10 cellular contexts compared by ENCODE assay signal in genomic region chr10:121662945-121663917, GRCh38.
DNase-seq lines count a peak whose midpoint lies in the region; ATAC-seq and TF ChIP-seq lines count a peak whose summit lies in the region.
"Had no signal": no experiment of that assay in that cellular context is flagged by ENCODE, and none has a peak within 500 bp of the region (broad histone marks: within the 10 kb centered on the region; RNA-seq: fewer than 3 reads in every experiment).

No MANE protein-coding gene starts in this region.

- H3K4me1 Mint-ChIP-seq in activated CD8-positive, alpha-beta T cell treated with anti-CD3 and anti-CD28 coated beads for 36 hours (ENCODE audit: low read depth) = no peaks in the 10 kb centered on the region
- H3K4me1 Mint-ChIP-seq in activated CD8-positive, alpha-beta T cell treated with anti-CD3 and anti-CD28 coated beads, Interleukin-2, amount 10 ng/mL, durations not matched to agents 7 days and 5 days (ENCODE audit: low read depth) = no peaks in the 10 kb centered on the region
- H3K4me1 Mint-ChIP-seq: activated T-helper 17 cell treated with anti-CD3 and anti-CD28 coated beads, Interleukin-2, amount 50 U/mL, for 72 hours; CD14-positive monocyte had no signal

- no peak overlapping the region for H3K27ac Mint-ChIP-seq in activated CD8-positive, alpha-beta T cell treated with anti-CD3 and anti-CD28 coated beads for 36 hours
- no peak overlapping the region for H3K27ac Mint-ChIP-seq in activated CD8-positive, alpha-beta T cell treated with anti-CD3 and anti-CD28 coated beads, Interleukin-2, amount 10 ng/mL, durations not matched to agents 7 days and 5 days
- H3K27ac Mint-ChIP-seq: activated T-helper 17 cell treated with anti-CD3 and anti-CD28 coated beads, Interleukin-2, amount 50 U/mL, for 72 hours; CD14-positive monocyte had no signal

- intact Hi-C loops in activated CD8-positive, alpha-beta T cell treated with anti-CD3 and anti-CD28 coated beads for 36 hours (cut with micrococcal nuclease) = no loop called here

- no peak for TF ChIP-seq CTCF in activated CD8-positive, alpha-beta T cell treated with anti-CD3 and anti-CD28 coated beads for 36 hours (IDR thresholded peaks at IDR 0.05)
- TF ChIP-seq CTCF in LNCaP clone FGC (IDR thresholded peaks at IDR 0.05; ENCODE audit: control insufficient read depth, extremely low read depth, insufficient read depth) (peak; percentile 40), RWPE1 (conservative IDR thresholded peaks at IDR 0.05; ENCODE audit: low read depth) (no peak)

- no peak overlapping the region for H3K27ac ChIP-seq in RWPE1

- no peaks in the 10 kb centered on the region for H3K9me3 Mint-ChIP-seq in activated CD8-positive, alpha-beta T cell treated with anti-CD3 and anti-CD28 coated beads for 36 hours
- peaks cover 6% of the 10 kb centered on the region for H3K9me3 Mint-ChIP-seq in activated CD8-positive, alpha-beta T cell treated with anti-CD3 and anti-CD28 coated beads, Interleukin-2, amount 10 ng/mL, durations not matched to agents 7 days and 5 days (ENCODE audit: insufficient read depth)
- H3K9me3 Mint-ChIP-seq: activated T-helper 17 cell treated with anti-CD3 and anti-CD28 coated beads, Interleukin-2, amount 50 U/mL, for 72 hours had no signal

- H3K4me3 ChIP-seq in LNCaP clone FGC (ENCODE audit: low read depth, low read length) = no peak overlapping the region

- CTCF ChIA-PET in activated CD8-positive, alpha-beta T cell treated with anti-CD3 and anti-CD28 coated beads for 36 hours (lab: Charles Lee) = no interaction called here
- CTCF ChIA-PET in activated CD8-positive, alpha-beta T cell treated with anti-CD3 and anti-CD28 coated beads, Interleukin-2, amount 10 ng/mL, durations not matched to agents 7 days and 5 days (lab: Charles Lee) = interaction anchor here (0.5 to 0.8 kb wide), 2 partner anchors 9 to 102 kb away, joined by 3 to 4 read pairs; no protein-coding TSS in a partner anchor
- CTCF ChIA-PET in RWPE1 (lab: Yijun Ruan, JAX) = interaction anchor here (0.8 kb wide), 1 partner anchor 1040 kb away, joined by 4 read pairs; no protein-coding TSS in a partner anchor

- H3K4me3 Mint-ChIP-seq in activated CD8-positive, alpha-beta T cell treated with anti-CD3 and anti-CD28 coated beads for 36 hours = no peak overlapping the region
- H3K4me3 Mint-ChIP-seq in activated CD8-positive, alpha-beta T cell treated with anti-CD3 and anti-CD28 coated beads, Interleukin-2, amount 10 ng/mL, durations not matched to agents 7 days and 5 days = no peak overlapping the region
- H3K4me3 Mint-ChIP-seq: activated T-helper 17 cell treated with anti-CD3 and anti-CD28 coated beads, Interleukin-2, amount 50 U/mL, for 72 hours; CD14-positive monocyte had no signal

- DNase-seq in activated CD8-positive, alpha-beta T cell treated with anti-CD3 and anti-CD28 coated beads for 36 hours = peak; percentile 30
- DNase-seq in activated CD8-positive, alpha-beta T cell treated with anti-CD3 and anti-CD28 coated beads, Interleukin-2, amount 10 ng/mL, durations not matched to agents 7 days and 5 days = no peak
- no peak for DNase-seq in LNCaP clone FGC (ENCODE audit: low read depth)
- DNase-seq in ecto neural progenitor cell (ENCODE audit: low spot score) = peak; percentile 79
- peak; percentile 58 for DNase-seq in pons (ENCODE audit: low spot score)
- DNase-seq in NCI-H187 treated with DMSO at 0.1 percent for 48 hours (lab: John Stamatoyannopoulos, UW) = no peak
- no peak for DNase-seq in RWPE1 (ENCODE audit: low spot score)

- ATAC-seq in activated CD8-positive, alpha-beta T cell treated with anti-CD3 and anti-CD28 coated beads for 36 hours = no peak
- no peak for ATAC-seq in activated CD8-positive, alpha-beta T cell treated with anti-CD3 and anti-CD28 coated beads, Interleukin-2, amount 10 ng/mL, durations not matched to agents 7 days and 5 days
- no peak for ATAC-seq in HG03196 (IDR thresholded peaks at IDR 0.05; ENCODE audit: unreplicated experiment)
- ATAC-seq: activated T-helper 17 cell treated with anti-CD3 and anti-CD28 coated beads, Interleukin-2, amount 50 U/mL, for 72 hours had no signal

- peaks cover 6% of the 10 kb centered on the region for H3K27me3 Mint-ChIP-seq in activated CD8-positive, alpha-beta T cell treated with anti-CD3 and anti-CD28 coated beads for 36 hours
- no peaks in the 10 kb centered on the region for H3K27me3 Mint-ChIP-seq in activated CD8-positive, alpha-beta T cell treated with anti-CD3 and anti-CD28 coated beads, Interleukin-2, amount 10 ng/mL, durations not matched to agents 7 days and 5 days (ENCODE audit: low read depth)

- H3K36me3 Mint-ChIP-seq in activated CD8-positive, alpha-beta T cell treated with anti-CD3 and anti-CD28 coated beads for 36 hours (ENCODE audit: low read depth) = no peaks in the 10 kb centered on the region
- no peaks in the 10 kb centered on the region for H3K36me3 Mint-ChIP-seq in activated CD8-positive, alpha-beta T cell treated with anti-CD3 and anti-CD28 coated beads, Interleukin-2, amount 10 ng/mL, durations not matched to agents 7 days and 5 days (ENCODE audit: low read depth)
- H3K36me3 Mint-ChIP-seq: CD14-positive monocyte had no signal

- POLR2A ChIA-PET in activated CD8-positive, alpha-beta T cell treated with anti-CD3 and anti-CD28 coated beads for 36 hours (lab: Charles Lee) = no interaction called here
- POLR2A ChIA-PET in activated CD8-positive, alpha-beta T cell treated with anti-CD3 and anti-CD28 coated beads, Interleukin-2, amount 10 ng/mL, durations not matched to agents 7 days and 5 days (lab: Charles Lee) = interaction anchor here (0.5 kb wide), 1 partner anchor 9 kb away, joined by 3 read pairs; no protein-coding TSS in a partner anchor
- POLR2A ChIA-PET in RWPE1 (lab: Yijun Ruan, JAX; ENCODE audit: low non-redundant PET) = no interaction called here

Comparison
In these comparisons a context has a peak if more than half of its experiments do, and no peak if none do; other contexts are left out.
1. DNase-seq: peak in activated CD8-positive, alpha-beta T cell treated with anti-CD3 and anti-CD28 coated beads for 36 hours (single experiment), ecto neural progenitor cell (single experiment) and pons (single experiment); none in activated CD8-positive, alpha-beta T cell treated with anti-CD3 and anti-CD28 coated beads, Interleukin-2, amount 10 ng/mL, durations not matched to agents 7 days and 5 days (single experiment), LNCaP clone FGC (single experiment), NCI-H187 treated with DMSO at 0.1 percent for 48 hours (single experiment) and RWPE1 (single experiment).